8 cellular contexts compared by ENCODE assay signal in the genomic region with DNA sequence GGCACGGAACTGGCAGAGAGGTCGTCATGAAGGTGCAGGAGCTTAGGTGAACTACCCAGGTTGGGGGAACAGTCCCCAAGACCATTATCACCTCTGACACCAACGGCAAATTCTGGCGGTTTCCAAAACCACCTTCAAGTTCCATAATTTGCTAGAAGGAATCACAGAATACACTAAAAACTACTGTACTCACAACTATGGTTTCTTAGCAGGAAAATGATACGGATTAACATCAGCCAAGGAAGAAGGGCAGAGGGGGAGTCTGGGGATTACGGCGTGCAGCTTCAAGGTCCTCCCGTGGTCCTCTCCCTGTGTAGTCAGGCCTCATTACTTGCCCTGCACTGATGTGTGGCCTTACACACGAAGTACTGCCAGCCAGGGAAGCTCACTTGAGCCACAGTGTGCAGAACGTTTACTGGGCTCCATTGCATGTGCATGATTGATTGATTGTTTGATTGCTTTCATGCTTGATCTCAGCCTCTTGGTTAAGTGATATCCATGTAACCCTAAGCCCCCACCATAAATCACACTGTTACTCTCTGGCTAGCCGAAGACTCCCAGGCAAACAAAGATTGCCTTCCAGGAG. TPM values are rescaled to one million over a fixed set of nuclear protein-coding genes. Genes with fewer than 3 reads are reported as not detected.
A peak's percentile ranks its signal among the peaks of the same experiment; 100 is the strongest.
DNase-seq lines count a peak whose midpoint lies in the region; ATAC-seq, FAIRE-seq and TF ChIP-seq lines count a peak whose summit lies in the region.

No MANE protein-coding gene starts in this region.

- ATAC-seq in A549: no peak
- ATAC-seq in left colon: no peak

- peak overlapping the region; percentile 83 for H3K4me2 ChIP-seq in A549

- DNase-seq in A549 (ENCODE audit: low read depth in 1 of 2, low spot score in 1 of 2) (no peak), HEK293T (ENCODE audit: extremely low spot score) (no peak), astrocyte of the cerebellum (ENCODE audit: low read depth) (no peak), NCI-H1092 treated with DMSO at 0.1 percent for 48 hours (lab: John Stamatoyannopoulos, UW) (no peak), AG08396 (ENCODE audit: low spot score) (no peak), dedifferentiated amniotic fluid mesenchymal stem cell (ENCODE audit: extremely low spot score) (no peak), left colon (no peak)

- H3K4me3 ChIP-seq in A549 (no peak overlapping the region), astrocyte of the cerebellum (ENCODE audit: low read depth, low read length) (peak overlapping the region; percentile 83), mucosa of rectum (ENCODE audit: low read length in 2 of 2) (peak overlapping the region; percentile 18 to 59)

- TF ChIP-seq RAD21 in A549 (conservative IDR thresholded peaks at IDR 0.05 in 1 of 2, IDR thresholded peaks at IDR 0.05 in 1 of 2): no peak

- POLR2A ChIA-PET in A549 (lab: Yijun Ruan, JAX) (no interaction called here), HEK293T (lab: Yijun Ruan, JAX) (no interaction called here)

- H3K4me1 ChIP-seq in A549 (peaks cover 17% of the 10 kb centered on the region), mucosa of rectum (ENCODE audit: control insufficient read depth in 2 of 2, insufficient read depth in 2 of 2, low read length in 2 of 2) (peaks cover 0 to 5% of the 10 kb centered on the region in 2 donors)

- WGBS in A549 (ENCODE audit: missing lambda C conversion rate): 81% methylated on average over 11 of the region's 11 CpGs

- TF ChIP-seq EP300 in A549 (IDR thresholded peaks at IDR 0.05): no peak

- in situ Hi-C loops in astrocyte of the cerebellum (cut with HindIII; ENCODE audit: low sequenced_read_pairs): no loop called here

- H3K27ac ChIP-seq in A549: peak overlapping the region; percentile 94 to 96
- no peak overlapping the region for H3K27ac ChIP-seq in mucosa of rectum (ENCODE audit: low read depth in 2 of 2, low read length in 2 of 2)

- no peaks in the 10 kb centered on the region for H3K36me3 ChIP-seq in mucosa of rectum (ENCODE audit: control insufficient read depth in 2 of 2, insufficient read depth in 2 of 2, low read length in 2 of 2)

- intact Hi-C loops in left colon (cut with DNase I, micrococcal nuclease): no loop called here

- CTCF ChIA-PET in A549 (lab: Yijun Ruan, JAX) (interaction anchor here (1.0 to 2.6 kb wide), 5 partner anchors 9 to 77 kb away, joined by 3 to 9 read pairs (median 4); no protein-coding TSS in a partner anchor), HEK293T (lab: Yijun Ruan, JAX) (no interaction called here)

- no peak for TF ChIP-seq POLR2A in A549 (IDR thresholded peaks at IDR 0.05; ENCODE audit: low read length)

- TF ChIP-seq CTCF in A549 (IDR thresholded peaks at IDR 0.05) (no peak; the same call in 2 of the 3 replicates), astrocyte of the cerebellum (IDR thresholded peaks at IDR 0.05; ENCODE audit: low read depth, low read length, missing control alignments) (no peak)

- no peaks in the 10 kb centered on the region for H3K9me3 ChIP-seq in A549
- H3K9me3 ChIP-seq in mucosa of rectum (ENCODE audit: control insufficient read depth in 2 of 2, low read length in 2 of 2): no peaks in the 10 kb centered on the region

- no peak for FAIRE-seq in A549 (lab: Jason Lieb, UNC)

- H3K27me3 ChIP-seq in mucosa of rectum (ENCODE audit: control insufficient read depth in 2 of 2, insufficient read depth in 2 of 2, low read length in 2 of 2): no peaks in the 10 kb centered on the region

- H3K9ac ChIP-seq in mucosa of rectum (ENCODE audit: low read depth in 1 of 2, low read length in 2 of 2): no peak overlapping the region

TF ChIP-seq in A549, 52 proteins besides CTCF, POLR2A, EP300 and RAD21:
- TF ChIP-seq POLR2AphosphoS2 (conservative IDR thresholded peaks at IDR 0.05; ENCODE audit: low read length) (no peak), RFX5 (IDR thresholded peaks at IDR 0.05) (no peak), EHF (CRISPR knock-in tag; IDR thresholded peaks at IDR 0.05) (no peak), MAZ (IDR thresholded peaks at IDR 0.05; ENCODE audit: borderline replicate concordance, low read depth, low read length) (no peak), NFE2L2 (conservative IDR thresholded peaks at IDR 0.05; ENCODE audit: low read length) (no peak), NR3C1 (IDR thresholded peaks at IDR 0.05) (no peak), BHLHE40 (IDR thresholded peaks at IDR 0.05; ENCODE audit: low read depth, low read length) (0 out of 2 replicates have a peak, but pooled peaks have one; percentile 2)
- TF ChIP-seq, protein P1, sequence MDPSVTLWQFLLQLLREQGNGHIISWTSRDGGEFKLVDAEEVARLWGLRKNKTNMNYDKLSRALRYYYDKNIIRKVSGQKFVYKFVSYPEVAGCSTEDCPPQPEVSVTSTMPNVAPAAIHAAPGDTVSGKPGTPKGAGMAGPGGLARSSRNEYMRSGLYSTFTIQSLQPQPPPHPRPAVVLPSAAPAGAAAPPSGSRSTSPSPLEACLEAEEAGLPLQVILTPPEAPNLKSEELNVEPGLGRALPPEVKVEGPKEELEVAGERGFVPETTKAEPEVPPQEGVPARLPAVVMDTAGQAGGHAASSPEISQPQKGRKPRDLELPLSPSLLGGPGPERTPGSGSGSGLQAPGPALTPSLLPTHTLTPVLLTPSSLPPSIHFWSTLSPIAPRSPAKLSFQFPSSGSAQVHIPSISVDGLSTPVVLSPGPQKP (IDR thresholded peaks at IDR 0.05; ENCODE audit: low read depth, low read length): no peak
- TF ChIP-seq, protein P2, sequence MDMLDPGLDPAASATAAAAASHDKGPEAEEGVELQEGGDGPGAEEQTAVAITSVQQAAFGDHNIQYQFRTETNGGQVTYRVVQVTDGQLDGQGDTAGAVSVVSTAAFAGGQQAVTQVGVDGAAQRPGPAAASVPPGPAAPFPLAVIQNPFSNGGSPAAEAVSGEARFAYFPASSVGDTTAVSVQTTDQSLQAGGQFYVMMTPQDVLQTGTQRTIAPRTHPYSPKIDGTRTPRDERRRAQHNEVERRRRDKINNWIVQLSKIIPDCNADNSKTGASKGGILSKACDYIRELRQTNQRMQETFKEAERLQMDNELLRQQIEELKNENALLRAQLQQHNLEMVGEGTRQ (IDR thresholded peaks at IDR 0.05): no peak

TF ChIP-seq in HEK293T, 16 proteins besides CTCF, POLR2A, EP300 and RAD21:
- TF ChIP-seq, protein P3, sequence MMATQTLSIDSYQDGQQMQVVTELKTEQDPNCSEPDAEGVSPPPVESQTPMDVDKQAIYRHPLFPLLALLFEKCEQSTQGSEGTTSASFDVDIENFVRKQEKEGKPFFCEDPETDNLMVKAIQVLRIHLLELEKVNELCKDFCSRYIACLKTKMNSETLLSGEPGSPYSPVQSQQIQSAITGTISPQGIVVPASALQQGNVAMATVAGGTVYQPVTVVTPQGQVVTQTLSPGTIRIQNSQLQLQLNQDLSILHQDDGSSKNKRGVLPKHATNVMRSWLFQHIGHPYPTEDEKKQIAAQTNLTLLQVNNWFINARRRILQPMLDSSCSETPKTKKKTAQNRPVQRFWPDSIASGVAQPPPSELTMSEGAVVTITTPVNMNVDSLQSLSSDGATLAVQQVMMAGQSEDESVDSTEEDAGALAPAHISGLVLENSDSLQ (IDR thresholded peaks at IDR 0.05): peak; percentile 92
- TF ChIP-seq CTBP1 (IDR thresholded peaks at IDR 0.05; ENCODE audit: borderline replicate concordance) (no peak), FOXA1 (IDR thresholded peaks at IDR 0.05) (no peak)

RNA-seq across cellular contexts. Expression of a gene that starts 0.8 kb away (rescaled TPM):
- polyA plus RNA-seq in A549 (2011; rRNA removed) (39.4 and 51.3 TPM in 2 replicates), A549 (2017; fragmentation: RNase III; extraction: RNeasy Plus Mini Kit Qiagen cat#74134 plus additional on column Dnase treatment) (25.6 to 26.9 TPM (median 26.8 TPM) in 3 replicates)
- polyA plus RNA-seq in A549 (2012; cell fraction: cytosol; rRNA removed): 20.2 and 20.4 TPM in 2 replicates
- polyA plus RNA-seq in A549 (2012; cell fraction: nucleus; rRNA removed): 21.3 and 45.4 TPM in 2 replicates
- polyA minus RNA-seq in A549 (2011; rRNA and poly(A)+ RNA removed): 13.9 and 14.8 TPM in 2 replicates
- 1 to 10 TPM; 2.9 to 7.1 TPM for total RNA-seq in left colon

RNA-seq across cellular contexts. Expression of a gene that starts 32.0 kb away (rescaled TPM):
- polyA plus RNA-seq in A549 (2011; rRNA removed) (2,967 and 3,303 TPM in 2 replicates), A549 (2017; fragmentation: RNase III; extraction: RNeasy Plus Mini Kit Qiagen cat#74134 plus additional on column Dnase treatment) (1,859 to 1,987 TPM (median 1,941 TPM) in 3 replicates)
- 1,939 and 2,223 TPM in 2 replicates for polyA plus RNA-seq in A549 (2012; cell fraction: cytosol; rRNA removed)
- 601 and 850 TPM in 2 replicates for polyA plus RNA-seq in A549 (2012; cell fraction: nucleus; rRNA removed)
- polyA minus RNA-seq in A549 (2011; rRNA and poly(A)+ RNA removed): 1,030 and 1,279 TPM in 2 replicates
- total RNA-seq in left colon: 100 to 1,000 TPM; 266 to 344 TPM

Comparison
In these comparisons a context has a peak if more than half of its experiments do, and no peak if none do; other contexts are left out.
1. H3K27ac ChIP-seq: peak in A549 (2 of 2); none in mucosa of rectum (0 of 2).